Comparison of ENCODE assay signal across 26 cellular contexts in genomic region chr15:38195191-38195901, GRCh38. TPM values are rescaled to one million over a fixed set of nuclear protein-coding genes. Genes with fewer than 3 reads are reported as not detected.
DNase-seq lines count a peak whose midpoint lies in the region; ATAC-seq and FAIRE-seq lines count a peak whose summit lies in the region.
"Had no signal": no experiment of that assay in that cellular context is flagged by ENCODE, and none has a peak within 500 bp of the region (broad histone marks: within the 10 kb centered on the region; RNA-seq: fewer than 3 reads in every experiment).

No MANE protein-coding gene starts in this region.

- H3K9me3 ChIP-seq in small intestine (ENCODE audit: control insufficient read depth, low read depth) = no peaks in the 10 kb centered on the region
- H3K9me3 ChIP-seq: A549; BLaER1 treated with 17β-estradiol and CSF1 and Interleukin-3, amounts not matched to agents 10 nM and 100 nM; stomach had no signal

- H3K27ac ChIP-seq in small intestine (ENCODE audit: low read depth in 1 of 2, low read length in 1 of 2) = no peak overlapping the region
- H3K27ac ChIP-seq: A549; BLaER1 treated with 17β-estradiol and CSF1 and Interleukin-3, amounts not matched to agents 10 nM and 100 nM; cardiac muscle cell; coronary artery; HL-60; neural progenitor cell; RWPE1; stomach; WERI-Rb-1 had no signal

- no peaks in the 10 kb centered on the region for H3K27me3 ChIP-seq in small intestine (ENCODE audit: control insufficient read depth in 2 of 2, insufficient read depth in 2 of 2, low read length in 2 of 2)
- H3K27me3 ChIP-seq: BLaER1 treated with 17β-estradiol and CSF1 and Interleukin-3, amounts not matched to agents 10 nM and 100 nM; cardiac muscle cell; neural progenitor cell; stomach had no signal

- no peaks in the 10 kb centered on the region for H3K4me1 ChIP-seq in small intestine (ENCODE audit: control insufficient read depth in 2 of 2, insufficient read depth in 1 of 2, low read depth in 1 of 2, low read length in 1 of 2)
- H3K4me1 ChIP-seq: A549; BLaER1 treated with 17β-estradiol and CSF1 and Interleukin-3, amounts not matched to agents 10 nM and 100 nM; neural progenitor cell; stomach had no signal

- 84 to 87% (median 87%) methylated on average over 5 of the region's 5 CpGs for WGBS in small intestine, 3 donors

- no peak overlapping the region for H3K4me3 ChIP-seq in small intestine (ENCODE audit: low read depth in 1 of 2, low read length in 2 of 2)
- H3K4me3 ChIP-seq: A549; BLaER1 treated with 17β-estradiol and CSF1 and Interleukin-3, amounts not matched to agents 10 nM and 100 nM; cardiac muscle cell; coronary artery; neural progenitor cell; stomach had no signal

- H3K36me3 ChIP-seq in small intestine (ENCODE audit: control insufficient read depth in 2 of 2, insufficient read depth in 2 of 2, low read length in 2 of 2) = no peaks in the 10 kb centered on the region
- H3K36me3 ChIP-seq: BLaER1 treated with 17β-estradiol and CSF1 and Interleukin-3, amounts not matched to agents 10 nM and 100 nM; cardiac muscle cell; neural progenitor cell; stomach; WERI-Rb-1 had no signal

- DNase-seq in NCI-H146 (lab: John Stamatoyannopoulos, UW) (peak; percentile 2), NCI-H146 treated with DMSO at 0.1 percent for 48 hours (lab: John Stamatoyannopoulos, UW; ENCODE audit: unreplicated experiment) (no peak), NCI-H774 (lab: John Stamatoyannopoulos, UW) (peak; percentile 22), fibroblast of peridontal ligament (ENCODE audit: extremely low read depth) (peak; percentile 91), Kasumi-1 (lab: John Stamatoyannopoulos, UW) (no peak), small intestine (no peak)
- DNase-seq: anterior cingulate cortex; endodermal cell; HCEC 1CT; left cardiac atrium; NCI-H1417 treated with DMSO at 0.1 percent for 48 hours; NCI-H2171; NCI-H524 treated with DMSO at 0.1 percent for 48 hours; stimulated activated CD8-positive, alpha-beta memory T cell treated with anti-CD3 and anti-CD28 coated beads, Interleukin-4, amount 100 ng/mL, for 48 hours; stomach; WERI-Rb-1 had no signal

- no peak for ATAC-seq in HG03159 (IDR thresholded peaks at IDR 0.05; ENCODE audit: unreplicated experiment)
- ATAC-seq in HG03280 (IDR thresholded peaks at IDR 0.05; ENCODE audit: unreplicated experiment) = no peak
- ATAC-seq: A549, left cardiac atrium had no signal

- no peak for FAIRE-seq in small intestine (lab: Jason Lieb, UNC)
- FAIRE-seq: A549, GM19239 had no signal

RNA-seq across cellular contexts. Expression of gene SPRED1, which starts 57.3 kb away (rescaled TPM):
- polyA plus RNA-seq in small intestine = 1 to 10 TPM in 2 of 3 donors, under 1 TPM in 1; 0.89 to 4.0 (median 3.0) TPM

Comparison
In these comparisons a context has a peak if more than half of its experiments do, and no peak if none do; other contexts are left out.
1. DNase-seq: peak in NCI-H146 (single experiment), NCI-H774 (single experiment) and fibroblast of peridontal ligament (single experiment); none in NCI-H146 treated with DMSO at 0.1 percent for 48 hours (single experiment), Kasumi-1 (0 of 2) and small intestine (single experiment).